In the genomic region with DNA sequence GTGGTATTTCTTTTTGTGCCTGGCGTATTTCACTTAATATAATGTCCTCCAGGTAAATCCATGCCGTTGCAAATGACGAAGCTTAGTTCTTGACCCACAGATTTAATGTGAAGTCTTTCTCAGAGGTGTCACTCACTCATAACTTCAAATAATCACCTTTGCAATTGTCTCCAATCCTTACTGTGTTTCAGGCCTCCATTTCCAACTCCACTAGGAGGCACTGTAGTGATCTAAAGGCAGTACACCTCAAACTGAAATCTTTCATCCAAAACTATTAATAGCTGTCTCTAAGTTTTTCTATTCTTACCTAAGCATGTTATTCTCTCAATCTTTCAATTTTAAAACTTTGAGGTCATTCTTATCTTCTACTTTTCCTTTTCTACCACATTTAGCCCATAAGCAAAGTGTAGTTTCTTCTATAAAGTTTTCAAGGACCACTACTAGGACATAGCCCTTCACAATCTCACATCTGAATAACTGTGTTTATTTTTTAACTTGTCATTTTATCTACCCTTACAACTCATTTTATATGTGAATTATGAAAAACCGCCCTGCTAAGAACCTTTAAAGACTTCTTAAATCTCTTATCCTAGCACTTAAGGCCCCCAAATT, we compare ENCODE assay signal across 7 cellular contexts. TPM values are rescaled to one million over a fixed set of nuclear protein-coding genes. Genes with fewer than 3 reads are reported as not detected.
DNase-seq lines count a peak whose midpoint lies in the region; ATAC-seq, FAIRE-seq and TF ChIP-seq lines count a peak whose summit lies in the region.

No MANE protein-coding gene starts in this region.

- CTCF ChIA-PET in HCT116 (lab: Charles Lee): interaction anchor here (0.7 to 1.2 kb wide), 8 partner anchors 9 to 194 kb away, joined by 3 to 11 read pairs (median 3); a partner anchor contains a TSS

- H3K9me1 ChIP-seq in keratinocyte (ENCODE audit: control insufficient read depth, extremely low read depth, insufficient read depth, low read length): no peaks in the 10 kb centered on the region

- H3K4me2 ChIP-seq in HCT116 (ENCODE audit: low read length): no peak overlapping the region
- H3K4me2 ChIP-seq in keratinocyte (ENCODE audit: control insufficient read depth, extremely low read depth, insufficient read depth, low read depth, low read length): no peak overlapping the region

- no peaks in the 10 kb centered on the region for H3K9me2 ChIP-seq in HCT116 (ENCODE audit: insufficient read depth)

- ATAC-seq in HCT116 (peak; percentile 86), HG03280 (IDR thresholded peaks at IDR 0.05; ENCODE audit: unreplicated experiment) (no peak), GM19328 (IDR thresholded peaks at IDR 0.05; ENCODE audit: unreplicated experiment) (no peak)

- FAIRE-seq in keratinocyte (lab: Jason Lieb, UNC): no peak

- no peaks in the 10 kb centered on the region for H3K79me2 ChIP-seq in HCT116 (ENCODE audit: insufficient read depth, low read length)
- H3K79me2 ChIP-seq in keratinocyte (ENCODE audit: control insufficient read depth, insufficient read depth, low read length): no peaks in the 10 kb centered on the region

- peak; percentile 53 to 80 (median 78); a peak in 5 of 6 replicates for TF ChIP-seq CTCF in HCT116 (IDR thresholded peaks at IDR 0.05 in 2 of 3, conservative IDR thresholded peaks at IDR 0.05 in 1 of 3; ENCODE audit: borderline replicate concordance in 1 of 3, insufficient read depth in 1 of 3, low read depth in 2 of 3, low read length in 2 of 3)
- peak in 2 of 3 experiments; percentile 66 to 70 for TF ChIP-seq CTCF in keratinocyte (optimal IDR thresholded peaks at IDR 0.05 in 1 of 3, IDR thresholded peaks at IDR 0.05 in 1 of 3, conservative IDR thresholded peaks at IDR 0.05 in 1 of 3; ENCODE audit: extremely low read depth in 1 of 3, insufficient read depth in 2 of 3, low read length in 3 of 3)

- H3K27ac ChIP-seq in HCT116 (ENCODE audit: low read depth, low read length) (no peak overlapping the region), keratinocyte (ENCODE audit: control insufficient read depth, insufficient read depth, low read length) (no peak overlapping the region)

- no peaks in the 10 kb centered on the region for H4K20me1 ChIP-seq in HCT116 (ENCODE audit: insufficient read depth)
- H4K20me1 ChIP-seq in keratinocyte (ENCODE audit: control insufficient read depth, extremely low read depth, insufficient read depth, low read length): no peaks in the 10 kb centered on the region

- intact Hi-C loops in HCT116 (cut with micrococcal nuclease): no loop called here

- dilution Hi-C loops in keratinocyte (cut with MboI; ENCODE audit: extremely low pct_ligation_motif_present, low sequenced_read_pairs): no loop called here

- POLR2A ChIA-PET in HCT116 (lab: Charles Lee): no interaction called here

- H3K4me1 ChIP-seq in HCT116 (ENCODE audit: control insufficient read depth in 1 of 2, insufficient read depth in 2 of 2, low read length in 2 of 2) (no peaks in the 10 kb centered on the region), keratinocyte (ENCODE audit: control insufficient read depth, extremely low read depth, insufficient read depth, low read length) (no peaks in the 10 kb centered on the region)

- H3K4me3 ChIP-seq in HCT116 (replicated peaks in 1 of 2; ENCODE audit: low read depth in 1 of 2, low read length in 2 of 2): no peak overlapping the region
- H3K4me3 ChIP-seq in keratinocyte (ENCODE audit: control insufficient read depth in 2 of 3, extremely low read depth in 1 of 3, insufficient read depth in 2 of 3, low read depth in 1 of 3, low read length in 3 of 3): no peak overlapping the region

- H3K9ac ChIP-seq in HCT116 (ENCODE audit: low read length) (no peak overlapping the region), keratinocyte (ENCODE audit: control insufficient read depth, extremely low read depth, insufficient read depth, low read length) (no peak overlapping the region)

- H3K9me3 ChIP-seq in HCT116 (ENCODE audit: control insufficient read depth in 1 of 2, insufficient read depth in 1 of 2, low read depth in 1 of 2, low read length in 2 of 2): no peaks in the 10 kb centered on the region
- no peaks in the 10 kb centered on the region for H3K9me3 ChIP-seq in keratinocyte (ENCODE audit: control insufficient read depth, low read depth, low read length)

- DNase-seq in Daoy (ENCODE audit: low read depth): peak; percentile 21
- peak; percentile 21 for DNase-seq in HCT116 (ENCODE audit: low read depth, low spot score)
- DNase-seq in activated CD4-positive, alpha-beta T cell treated with anti-CD3 and anti-CD28 coated beads for 48 hours: peak; percentile 16
- DNase-seq in keratinocyte (ENCODE audit: low read depth, low spot score): no peak
- no peak for DNase-seq in cerebellum (ENCODE audit: low spot score)

- H3K27me3 ChIP-seq in HCT116 (ENCODE audit: insufficient read depth, low read length): peaks cover 14% of the 10 kb centered on the region
- peaks cover 8% of the 10 kb centered on the region for H3K27me3 ChIP-seq in keratinocyte (ENCODE audit: control insufficient read depth, extremely low read depth, insufficient read depth, low read length)

- BruUV-seq in HCT116 (replicated peaks; lab: Mats Ljungman, UMichigan): no TSS peak

- no peak for TF ChIP-seq POLR2A in HCT116 (IDR thresholded peaks at IDR 0.05; ENCODE audit: borderline replicate concordance, extremely low read depth, insufficient read depth, insufficient read length)

- H3K36me3 ChIP-seq in HCT116 (ENCODE audit: control insufficient read depth in 1 of 2, insufficient read depth in 2 of 2, low read length in 2 of 2) (no peaks in the 10 kb centered on the region), keratinocyte (ENCODE audit: control insufficient read depth in 2 of 2, extremely low read depth in 1 of 2, insufficient read depth in 2 of 2, low read length in 2 of 2) (no peaks in the 10 kb centered on the region)

- TF ChIP-seq RAD21 in HCT116 (IDR thresholded peaks at IDR 0.05; ENCODE audit: low read depth): peak; percentile 54; the same call in 1 of the 2 replicates

- RAD21 ChIA-PET in HCT116 (lab: Charles Lee; ENCODE audit: low non-redundant PET in 1 of 2, low total read pairs in 2 of 2, uncharacterized antibody in 2 of 2, unreplicated experiment in 2 of 2): no interaction called here

- no peak overlapping the region for H2AFZ ChIP-seq in HCT116 (ENCODE audit: low read depth, low read length, poor library complexity, severe bottlenecking)
- H2AFZ ChIP-seq in keratinocyte (ENCODE audit: control insufficient read depth, low read length): no peak overlapping the region

TF ChIP-seq in HCT116, 20 proteins besides CTCF, POLR2A, EP300 and RAD21:
- TF ChIP-seq POLR2AphosphoS5 (IDR thresholded peaks at IDR 0.05; ENCODE audit: low read depth, low read length) (no peak), ZNF274 (IDR thresholded peaks at IDR 0.05; ENCODE audit: low read depth, low read length) (no peak), SIN3A (IDR thresholded peaks at IDR 0.05; ENCODE audit: low read depth) (no peak), SRF (IDR thresholded peaks at IDR 0.05; ENCODE audit: low read depth) (no peak), ZFX (IDR thresholded peaks at IDR 0.05) (no peak), SP1 (IDR thresholded peaks at IDR 0.05; ENCODE audit: low read depth) (no peak)
- TF ChIP-seq, protein P1, sequence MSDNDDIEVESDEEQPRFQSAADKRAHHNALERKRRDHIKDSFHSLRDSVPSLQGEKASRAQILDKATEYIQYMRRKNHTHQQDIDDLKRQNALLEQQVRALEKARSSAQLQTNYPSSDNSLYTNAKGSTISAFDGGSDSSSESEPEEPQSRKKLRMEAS (IDR thresholded peaks at IDR 0.05): no peak

RNA-seq across cellular contexts. Expression of a gene that starts 25.5 kb away (rescaled TPM):
- total RNA-seq in Daoy (2014; rRNA removed; shearing (Covaris generic)): 16.9 and 24.1 TPM in 2 replicates
- total RNA-seq in HCT116 (2021; ENCODE audit: unreplicated experiment): 26.9 TPM
- 14.6 and 16.3 TPM in 2 replicates for polyA plus RNA-seq in HCT116 (2012)
- polyA plus RNA-seq in keratinocyte: 16.0 to 18.0 TPM (median 16.5 TPM) in 3 replicates
- polyA plus RNA-seq in keratinocyte (2011; ENCODE audit: low read depth): 12.7 TPM
- polyA plus RNA-seq in keratinocyte (2011; cell fraction: cytosol; rRNA removed): 9.7 and 14.3 TPM in 2 replicates
- polyA plus RNA-seq in keratinocyte (2011; cell fraction: nucleus; rRNA removed): 24.2 and 28.0 TPM in 2 replicates
- 9.5 and 17.9 TPM in 2 replicates for polyA plus RNA-seq in keratinocyte (2012; ENCODE audit: low replicate concordance)
- polyA minus RNA-seq in keratinocyte: 5.7 to 17.5 TPM (median 14.4 TPM) in 3 replicates
- 8.1 TPM for polyA minus RNA-seq in keratinocyte (2011; cell fraction: cytosol; rRNA and poly(A)+ RNA removed)
- 16.4 and 24.9 TPM in 2 replicates for polyA minus RNA-seq in keratinocyte (2011; cell fraction: nucleus; rRNA and poly(A)+ RNA removed)
- 29.5 TPM for total RNA-seq in cerebellum

RNA-seq across cellular contexts. Expression of a gene that starts 54.4 kb away (rescaled TPM):
- total RNA-seq in Daoy (2014; rRNA removed; shearing (Covaris generic)): 155 and 171 TPM in 2 replicates
- total RNA-seq in HCT116 (2021; ENCODE audit: unreplicated experiment) (72.8 TPM), cerebellum (12.6 TPM)
- 18.7 and 28.9 TPM in 2 replicates for polyA plus RNA-seq in HCT116 (2012)
- polyA plus RNA-seq in keratinocyte: 1.3 to 15.3 TPM (median 9.1 TPM) in 3 replicates
- polyA plus RNA-seq in keratinocyte (2011; ENCODE audit: low read depth): 0.29 TPM
- polyA plus RNA-seq in keratinocyte (2011; cell fraction: cytosol; rRNA removed): 1.8 and 3.9 TPM in 2 replicates
- 1.5 and 2.4 TPM in 2 replicates for polyA plus RNA-seq in keratinocyte (2011; cell fraction: nucleus; rRNA removed)
- polyA plus RNA-seq in keratinocyte (2012; ENCODE audit: low replicate concordance): 0.04 and 11.5 TPM in 2 replicates
- polyA minus RNA-seq in keratinocyte: 0.36 to 8.2 TPM (median 1.7 TPM) in 3 replicates
- 1.7 TPM for polyA minus RNA-seq in keratinocyte (2011; cell fraction: cytosol; rRNA and poly(A)+ RNA removed)
- 0.84 and 1.2 TPM in 2 replicates for polyA minus RNA-seq in keratinocyte (2011; cell fraction: nucleus; rRNA and poly(A)+ RNA removed)

Comparison
In these comparisons a context has a peak if more than half of its experiments do, and no peak if none do; other contexts are left out.
1. DNase-seq: peak in Daoy (single experiment), HCT116 (single experiment) and activated CD4-positive, alpha-beta T cell treated with anti-CD3 and anti-CD28 coated beads for 48 hours (single experiment); none in keratinocyte (single experiment) and cerebellum (single experiment).